ENCODE assay signal across 16 cellular contexts in the genomic region with DNA sequence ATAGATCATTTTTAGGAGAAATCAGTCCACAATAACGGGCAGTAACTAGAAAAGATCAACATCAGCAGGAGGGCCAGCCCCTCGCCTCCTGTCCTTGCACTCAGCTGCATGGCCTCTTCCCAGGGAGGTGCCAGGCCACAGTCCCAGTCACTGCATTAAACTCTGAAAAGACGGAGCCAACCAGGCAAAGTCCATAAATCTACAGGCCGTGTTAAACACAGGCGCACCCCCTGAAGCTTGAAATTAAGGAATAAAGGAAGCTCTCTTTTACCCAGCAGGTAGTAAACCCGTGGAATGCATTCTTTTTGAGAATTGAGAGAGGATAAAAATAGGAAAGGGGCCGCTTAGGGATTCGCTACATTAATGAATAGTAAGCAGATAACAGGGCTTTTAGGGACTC. TPM values are rescaled to one million over a fixed set of nuclear protein-coding genes. Genes with fewer than 3 reads are reported as not detected.
DNase-seq lines count a peak whose midpoint lies in the region; ATAC-seq and TF ChIP-seq lines count a peak whose summit lies in the region.
"Had no signal": no experiment of that assay in that cellular context is flagged by ENCODE, and none has a peak within 500 bp of the region (broad histone marks: within the 10 kb centered on the region; RNA-seq: fewer than 3 reads in every experiment).

No MANE protein-coding gene starts in this region.

- peak in 2 of 3 experiments; percentile 19 to 59 for DNase-seq in NCI-H1417 (lab: John Stamatoyannopoulos, UW)
- DNase-seq in NCI-H1417 treated with DMSO at 0.1 percent for 48 hours (lab: John Stamatoyannopoulos, UW), result no peak
- DNase-seq in chondrocyte (ENCODE audit: low spot score), result no peak
- no peak for DNase-seq in testis
- DNase-seq in NCI-H1694 (lab: John Stamatoyannopoulos, UW), result no peak
- no peak for DNase-seq in HFFc6
- DNase-seq: activated T-cell treated with anti-CD3 and anti-CD28 coated beads, Interleukin-2, amount 50 U/mL, for 1 hour; amygdala; CD4-positive, CD25-positive, alpha-beta regulatory T cell; dermis blood vessel endothelial cell; Kasumi-1; NCI-H1694 treated with DMSO at 0.1 percent for 48 hours; stimulated activated CD4-positive, alpha-beta T cell treated with anti-CD3 and anti-CD28 coated beads, Interleukin-4, amount 100 ng/mL, for 1 hour had no signal

- peak overlapping the region; percentile 92 for H3K27ac Mint-ChIP-seq in chondrocyte (ENCODE audit: unreplicated experiment)
- H3K27ac Mint-ChIP-seq in HFFc6, result no peak overlapping the region

- no peak overlapping the region for H3K4me3 ChIP-seq in mesodermal cell (ENCODE audit: extremely low read depth, insufficient read depth, low read length, poor library complexity, severe bottlenecking)
- H3K4me3 ChIP-seq in testis, result no peak overlapping the region

- H3K27ac ChIP-seq in mesodermal cell (ENCODE audit: low read depth, low read length, severe bottlenecking) (peak overlapping the region; percentile 84), testis (peak overlapping the region; percentile 34 to 47)
- H3K27ac ChIP-seq: 22Rv1 had no signal

- intact Hi-C loops in testis (cut with DNase I; ENCODE audit: low total_unique reads), result no loop called here

- no peaks in the 10 kb centered on the region for H3K36me3 ChIP-seq in mesodermal cell (ENCODE audit: control insufficient read depth, insufficient read depth, low read length)
- H3K36me3 ChIP-seq in testis (ENCODE audit: low read depth, missing control alignments), result no peaks in the 10 kb centered on the region

- WGBS in mesodermal cell (ENCODE audit: insufficient coverage in 2 of 2), 2 experiments, result 32 to 34% methylated on average over 5 to 6 of the region's 8 CpGs
- 49 to 68% methylated on average over 8 of the region's 8 CpGs for WGBS in testis, 2 donors

- H3K4me1 Mint-ChIP-seq in chondrocyte (ENCODE audit: low read depth) (peaks cover 33% of the 10 kb centered on the region), HFFc6 (ENCODE audit: low read depth) (peaks cover 6% of the 10 kb centered on the region; the same call in 1 of the 2 replicates)

- H3K4me1 ChIP-seq in mesodermal cell (ENCODE audit: control insufficient read depth, insufficient read depth, low read length, poor library complexity, severe bottlenecking) (peaks cover 52% of the 10 kb centered on the region), testis (peaks cover 64% of the 10 kb centered on the region)

- no peak for TF ChIP-seq CTCF in chondrocyte (IDR thresholded peaks at IDR 0.05)
- no peak for TF ChIP-seq CTCF in testis (IDR thresholded peaks at IDR 0.05)
- TF ChIP-seq CTCF in HFFc6 (IDR thresholded peaks at IDR 0.05), result no peak

- H3K9me3 ChIP-seq in mesodermal cell (ENCODE audit: control insufficient read depth, low read length) (no peaks in the 10 kb centered on the region), testis (no peaks in the 10 kb centered on the region)

- no peaks in the 10 kb centered on the region for H3K27me3 ChIP-seq in testis

- H3K9me3 Mint-ChIP-seq in chondrocyte (ENCODE audit: low read depth) (no peaks in the 10 kb centered on the region), HFFc6 (peaks cover 6% of the 10 kb centered on the region)

- ATAC-seq in GM19463 (IDR thresholded peaks at IDR 0.05; ENCODE audit: unreplicated experiment), result no peak

- H3K27me3 Mint-ChIP-seq in chondrocyte (ENCODE audit: low read depth) (no peaks in the 10 kb centered on the region), HFFc6 (ENCODE audit: insufficient read depth) (no peaks in the 10 kb centered on the region)
- H3K27me3 Mint-ChIP-seq: CD4-positive, CD25-positive, alpha-beta regulatory T cell had no signal

- H3K4me3 Mint-ChIP-seq in chondrocyte (ENCODE audit: unreplicated experiment) (no peak overlapping the region), HFFc6 (no peak overlapping the region)
- H3K4me3 Mint-ChIP-seq: CD4-positive, CD25-positive, alpha-beta regulatory T cell had no signal

- H3K36me3 Mint-ChIP-seq in chondrocyte (ENCODE audit: low read depth), result peaks cover 3% of the 10 kb centered on the region
- H3K36me3 Mint-ChIP-seq in HFFc6 (ENCODE audit: low read depth), result peaks cover 5% of the 10 kb centered on the region

- no peak for TF ChIP-seq POLR2A in testis (IDR thresholded peaks at IDR 0.05)

RNA-seq across cellular contexts. Expression of a gene that starts 18.4 kb away (rescaled TPM):
- total RNA-seq in chondrocyte (37.0 to 41.4 TPM (median 38.9 TPM) in 3 replicates), testis (10 to 100 TPM; 55.0 to 67.8 TPM)
- 15.0 TPM for polyA plus RNA-seq in mesodermal cell (2013, experiment 1 of 2)
- polyA plus RNA-seq in mesodermal cell (2013, experiment 2 of 2), result 13.4 TPM
- 23.8 TPM for polyA plus RNA-seq in testis (ENCODE audit: insufficient read depth, low read depth, low replicate concordance)
- total RNA-seq in HFFc6 (2021; fragmentation: NEBNext Ultra II Directional; extraction: Animal tissue kit (Norgen Biotek cat#: 25700)), result 10 to 100 TPM; 14.6 to 19.6 (median 16.1) TPM

RNA-seq across cellular contexts. Expression of a gene that starts 39.7 kb away (rescaled TPM):
- total RNA-seq in chondrocyte (164 to 184 TPM (median 173 TPM) in 3 replicates), testis (10 to 100 TPM; 30.0 to 37.9 TPM)
- polyA plus RNA-seq in mesodermal cell (2013, experiment 1 of 2), result 17.3 TPM
- 14.6 TPM for polyA plus RNA-seq in mesodermal cell (2013, experiment 2 of 2)
- polyA plus RNA-seq in testis (ENCODE audit: insufficient read depth, low read depth, low replicate concordance), result 19.8 TPM
- total RNA-seq in HFFc6 (2021; fragmentation: NEBNext Ultra II Directional; extraction: Animal tissue kit (Norgen Biotek cat#: 25700)), result 10 to 100 TPM in 1 of 6 experiments, 1 to 10 TPM in 5; 5.9 to 10.4 (median 8.6) TPM

Comparison
In these comparisons a context has a peak if more than half of its experiments do, and no peak if none do; other contexts are left out.
1. DNase-seq: peak in NCI-H1417 (2 of 3); none in NCI-H1417 treated with DMSO at 0.1 percent for 48 hours (single experiment), chondrocyte (single experiment), testis (single experiment), NCI-H1694 (single experiment) and HFFc6 (single experiment).